10 cellular contexts compared by ENCODE assay signal in the genomic region with DNA sequence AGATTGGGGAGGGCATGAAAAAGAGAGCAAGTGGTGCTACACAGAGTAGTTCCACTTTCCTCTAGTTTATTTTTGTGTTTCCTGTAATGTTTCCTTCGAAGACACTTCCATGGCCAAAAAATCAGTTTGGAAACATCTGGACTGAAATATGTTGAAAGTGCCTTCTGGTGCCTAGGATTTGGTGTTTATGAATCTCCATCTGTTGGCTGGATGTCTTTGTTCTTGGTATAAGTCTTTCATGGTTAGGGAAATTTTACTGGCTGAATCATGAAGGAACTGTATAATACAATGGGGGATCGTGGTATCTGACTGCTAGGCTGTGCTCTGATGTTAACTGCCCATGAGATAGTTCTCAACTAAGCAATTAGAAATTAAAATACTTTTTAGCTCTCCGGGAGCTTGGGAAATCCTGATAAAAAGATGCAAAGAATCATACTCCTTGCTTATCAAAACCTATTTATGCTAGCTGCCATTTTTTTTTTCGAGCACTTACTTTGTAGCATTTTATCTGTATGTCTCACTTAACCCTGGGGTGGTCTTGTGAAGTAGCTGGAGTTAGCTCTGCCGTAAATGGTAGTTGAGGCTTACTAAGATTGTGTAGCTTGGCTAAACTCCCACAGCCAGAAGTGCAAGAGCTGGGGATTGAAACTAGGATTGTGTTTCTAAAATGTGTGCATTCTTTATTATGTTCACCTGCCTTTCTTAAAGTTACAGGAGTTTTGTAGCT. TPM values are rescaled to one million over a fixed set of nuclear protein-coding genes. Genes with fewer than 3 reads are reported as not detected.
DNase-seq lines count a peak whose midpoint lies in the region; ATAC-seq and TF ChIP-seq lines count a peak whose summit lies in the region.
"Had no signal": no experiment of that assay in that cellular context is flagged by ENCODE, and none has a peak within 500 bp of the region (broad histone marks: within the 10 kb centered on the region; RNA-seq: fewer than 3 reads in every experiment).

No MANE protein-coding gene starts in this region.

- peaks cover 0 to 12% (median 5%) of the 10 kb centered on the region in 4 donors for H3K4me1 ChIP-seq in Peyer's patch

- H3K36me3 ChIP-seq in Peyer's patch: no peaks in the 10 kb centered on the region

- H3K4me3 Mint-ChIP-seq in activated CD4-positive, alpha-beta T cell treated with anti-CD3 and anti-CD28 coated beads, Interleukin-2, amount 10 ng/mL, durations not matched to agents 24 days and 14 days: peak overlapping the region; percentile 40
- H3K4me3 Mint-ChIP-seq in stimulated activated naive B cell treated with anti-CD40 and anti-IgM and Interleukin-4, amounts not matched to agents 10 μg/mL and 1 μg/mL and 100 μg/mL, for 72 hours: peak overlapping the region; percentile 61 to 64

- no peak for DNase-seq in activated CD4-positive, alpha-beta T cell treated with anti-CD3 and anti-CD28 coated beads, Interleukin-2, amount 10 ng/mL, durations not matched to agents 24 days and 14 days
- DNase-seq in activated CD4-positive, alpha-beta T cell treated with anti-CD3 and anti-CD28 coated beads, Interleukin-2, amount 50 U/mL, for 1 hour: no peak
- DNase-seq in Peyer's patch (no peak), fibroblast of villous mesenchyme (ENCODE audit: low read depth) (peak; percentile 71), NCI-H1092 (lab: John Stamatoyannopoulos, UW) (no peak)
- no peak for DNase-seq in stimulated activated naive B cell treated with anti-CD40 and anti-IgM and Interleukin-4, amounts not matched to agents 10 μg/mL and 1 μg/mL and 100 μg/mL, for 72 hours
- no peak for DNase-seq in stimulated activated naive CD4-positive, alpha-beta T cell treated with Interleukin-2 at 50 U/mL for 16 hours (lab: John Stamatoyannopoulos, UW)
- DNase-seq: stimulated activated CD4-positive, alpha-beta T cell treated with anti-CD3 and anti-CD28 coated beads, Interleukin-12 subunit alpha, Interleukin-12 subunit beta, amount 100 ng/mL, for 4 hours had no signal

- H3K4me3 ChIP-seq in Peyer's patch: no peak overlapping the region
- no peak overlapping the region for H3K4me3 ChIP-seq in fibroblast of villous mesenchyme (ENCODE audit: low read depth, low read length)
- H3K4me3 ChIP-seq: lung had no signal

- H3K27ac Mint-ChIP-seq in activated CD4-positive, alpha-beta T cell treated with anti-CD3 and anti-CD28 coated beads, Interleukin-2, amount 10 ng/mL, durations not matched to agents 24 days and 14 days: peak overlapping the region; percentile 10
- peak overlapping the region; percentile 92 for H3K27ac Mint-ChIP-seq in stimulated activated naive B cell treated with anti-CD40 and anti-IgM and Interleukin-4, amounts not matched to agents 10 μg/mL and 1 μg/mL and 100 μg/mL, for 72 hours

- peak in 1 of 2 donors; percentile 59 for ATAC-seq in stimulated activated naive B cell treated with anti-CD40 and anti-IgM and Interleukin-4, amounts not matched to agents 10 μg/mL and 1 μg/mL and 100 μg/mL, for 72 hours (replicated peaks)
- ATAC-seq in GM21367 (IDR thresholded peaks at IDR 0.05; ENCODE audit: unreplicated experiment): no peak

- no peaks in the 10 kb centered on the region for H3K27me3 Mint-ChIP-seq in activated CD4-positive, alpha-beta T cell treated with anti-CD3 and anti-CD28 coated beads, Interleukin-2, amount 10 ng/mL, durations not matched to agents 24 days and 14 days
- no peaks in the 10 kb centered on the region for H3K27me3 Mint-ChIP-seq in stimulated activated naive B cell treated with anti-CD40 and anti-IgM and Interleukin-4, amounts not matched to agents 10 μg/mL and 1 μg/mL and 100 μg/mL, for 72 hours

- peaks cover 8% of the 10 kb centered on the region for H3K36me3 Mint-ChIP-seq in activated CD4-positive, alpha-beta T cell treated with anti-CD3 and anti-CD28 coated beads, Interleukin-2, amount 10 ng/mL, durations not matched to agents 24 days and 14 days (ENCODE audit: low read depth)
- no peaks in the 10 kb centered on the region for H3K36me3 Mint-ChIP-seq in stimulated activated naive B cell treated with anti-CD40 and anti-IgM and Interleukin-4, amounts not matched to agents 10 μg/mL and 1 μg/mL and 100 μg/mL, for 72 hours

- no peaks in the 10 kb centered on the region for H3K9me3 ChIP-seq in Peyer's patch

- no peak for TF ChIP-seq POLR2A in Peyer's patch (IDR thresholded peaks at IDR 0.05)

- no peaks in the 10 kb centered on the region for H3K9me3 Mint-ChIP-seq in activated CD4-positive, alpha-beta T cell treated with anti-CD3 and anti-CD28 coated beads, Interleukin-2, amount 10 ng/mL, durations not matched to agents 24 days and 14 days
- no peaks in the 10 kb centered on the region for H3K9me3 Mint-ChIP-seq in stimulated activated naive B cell treated with anti-CD40 and anti-IgM and Interleukin-4, amounts not matched to agents 10 μg/mL and 1 μg/mL and 100 μg/mL, for 72 hours

- intact Hi-C loops in activated CD4-positive, alpha-beta T cell treated with anti-CD3 and anti-CD28 coated beads, Interleukin-2, amount 10 ng/mL, durations not matched to agents 24 days and 14 days (cut with micrococcal nuclease): no loop called here

- H3K27me3 ChIP-seq in Peyer's patch: no peaks in the 10 kb centered on the region

- TF ChIP-seq CTCF in Peyer's patch (IDR thresholded peaks at IDR 0.05) (no peak), fibroblast of villous mesenchyme (IDR thresholded peaks at IDR 0.05; ENCODE audit: insufficient read depth, low read depth, low read length) (no peak)

- H3K4me1 Mint-ChIP-seq in activated CD4-positive, alpha-beta T cell treated with anti-CD3 and anti-CD28 coated beads, Interleukin-2, amount 10 ng/mL, durations not matched to agents 24 days and 14 days: peaks cover 45% of the 10 kb centered on the region
- H3K4me1 Mint-ChIP-seq in stimulated activated naive B cell treated with anti-CD40 and anti-IgM and Interleukin-4, amounts not matched to agents 10 μg/mL and 1 μg/mL and 100 μg/mL, for 72 hours: peaks cover 41 to 78% of the 10 kb centered on the region in 2 donors

- H3K27ac ChIP-seq in Peyer's patch: peak overlapping the region in 3 of 4 donors; percentile 15 to 43 (median 19)

RNA-seq across cellular contexts. Expression of a gene that starts 22.0 kb away (rescaled TPM):
- total RNA-seq in activated CD4-positive, alpha-beta T cell treated with anti-CD3 and anti-CD28 coated beads, Interleukin-2, amount 10 ng/mL, durations not matched to agents 24 days and 14 days: 68.5 and 71.3 TPM in 2 replicates
- total RNA-seq in Peyer's patch (100 to 1,000 TPM; 166 to 742 (median 242) TPM), fibroblast of villous mesenchyme (116 and 164 TPM in 2 replicates)
